ENCODE assay signal across 8 cellular contexts in genomic region chr12:25250744-25251730, GRCh38. TPM values are rescaled to one million over a fixed set of nuclear protein-coding genes. Genes with fewer than 3 reads are reported as not detected.
DNase-seq lines count a peak whose midpoint lies in the region; ATAC-seq, FAIRE-seq and TF ChIP-seq lines count a peak whose summit lies in the region.

Gene KRAS (minus strand): TSS chr12:25250929.

- no peaks in the 10 kb centered on the region for H3K4me1 ChIP-seq in RWPE2 (ENCODE audit: insufficient read depth, poor library complexity, severe bottlenecking)

- H3K36me3 ChIP-seq in RWPE2 (ENCODE audit: low read depth) = no peaks in the 10 kb centered on the region

- peak; percentile 62 for TF ChIP-seq POLR2A in H54 (IDR thresholded peaks at IDR 0.05; ENCODE audit: low read depth, low read length)

- no peak for FAIRE-seq in H54 (lab: Jason Lieb, UNC)

- no peak for TF ChIP-seq CTCF in RWPE2 (IDR thresholded peaks at IDR 0.05; ENCODE audit: poor library complexity, severe bottlenecking)
- TF ChIP-seq CTCF in natural killer cell (IDR thresholded peaks at IDR 0.05) = no peak

- peaks cover 22% of the 10 kb centered on the region for H3K4me1 Mint-ChIP-seq in activated T-helper 2 cell treated with anti-CD3 and anti-CD28 coated beads, Interferon-gamma antibody, Interleukin-2, Interleukin-4, amounts not matched to agents 10 μg/mL and 5 μg/mL and 100 μg/mL, durations not matched to agents 14 hours and 24 hours and 36 hours (ENCODE audit: low read depth)
- H3K4me1 Mint-ChIP-seq in natural killer cell = peaks cover 21 to 38% of the 10 kb centered on the region in 2 donors

- H3K27ac ChIP-seq in RWPE2 (ENCODE audit: poor library complexity, severe bottlenecking) = peak within 1 kb of the TSS; percentile 36

- DNase-seq in EL (peak; percentile 97), H54 (ENCODE audit: insufficient read length, low spot score) (peak; percentile 77), LoVo (ENCODE audit: low spot score) (peak; percentile 99), RWPE2 (ENCODE audit: low spot score) (peak; percentile 85), fibroblast of peridontal ligament (ENCODE audit: extremely low read depth) (peak; percentile 97), natural killer cell (peak; percentile 87)
- peak; percentile 88 for DNase-seq in activated T-helper 2 cell treated with anti-CD3 and anti-CD28 coated beads, Interferon-gamma antibody, Interleukin-2, Interleukin-4, amounts not matched to agents 10 μg/mL and 5 μg/mL and 100 μg/mL, durations not matched to agents 14 hours and 24 hours and 36 hours (ENCODE audit: low spot score)
- DNase-seq in stimulated activated naive CD4-positive, alpha-beta T cell (lab: John Stamatoyannopoulos, UW) = peak; percentile 79 to 88 (median 84)

- no peaks in the 10 kb centered on the region for H3K9me3 Mint-ChIP-seq in activated T-helper 2 cell treated with anti-CD3 and anti-CD28 coated beads, Interferon-gamma antibody, Interleukin-2, Interleukin-4, amounts not matched to agents 10 μg/mL and 5 μg/mL and 100 μg/mL, durations not matched to agents 14 hours and 24 hours and 36 hours
- H3K9me3 Mint-ChIP-seq in natural killer cell = no peaks in the 10 kb centered on the region

- H3K36me3 Mint-ChIP-seq in activated T-helper 2 cell treated with anti-CD3 and anti-CD28 coated beads, Interferon-gamma antibody, Interleukin-2, Interleukin-4, amounts not matched to agents 10 μg/mL and 5 μg/mL and 100 μg/mL, durations not matched to agents 14 hours and 24 hours and 36 hours (ENCODE audit: low read depth) = peaks cover 17% of the 10 kb centered on the region
- no peaks in the 10 kb centered on the region for H3K36me3 Mint-ChIP-seq in natural killer cell

- ATAC-seq in RWPE2 (ENCODE audit: low read depth) (peak; percentile 89), natural killer cell (peak; percentile 86 to 96 (median 87))

- peak within 1 kb of the TSS; percentile 71 for H3K4me3 ChIP-seq in RWPE2 (ENCODE audit: severe bottlenecking)

- no peaks in the 10 kb centered on the region for H3K9me3 ChIP-seq in RWPE2 (ENCODE audit: severe bottlenecking)

- peak within 1 kb of the TSS; percentile 93 for H3K27ac Mint-ChIP-seq in activated T-helper 2 cell treated with anti-CD3 and anti-CD28 coated beads, Interferon-gamma antibody, Interleukin-2, Interleukin-4, amounts not matched to agents 10 μg/mL and 5 μg/mL and 100 μg/mL, durations not matched to agents 14 hours and 24 hours and 36 hours
- peak within 1 kb of the TSS; percentile 85 to 93 for H3K27ac Mint-ChIP-seq in natural killer cell

- H3K4me3 Mint-ChIP-seq in activated T-helper 2 cell treated with anti-CD3 and anti-CD28 coated beads, Interferon-gamma antibody, Interleukin-2, Interleukin-4, amounts not matched to agents 10 μg/mL and 5 μg/mL and 100 μg/mL, durations not matched to agents 14 hours and 24 hours and 36 hours (ENCODE audit: low read depth) = peak within 1 kb of the TSS; percentile 90
- H3K4me3 Mint-ChIP-seq in natural killer cell = peak within 1 kb of the TSS; percentile 93

- H3K27me3 Mint-ChIP-seq in activated T-helper 2 cell treated with anti-CD3 and anti-CD28 coated beads, Interferon-gamma antibody, Interleukin-2, Interleukin-4, amounts not matched to agents 10 μg/mL and 5 μg/mL and 100 μg/mL, durations not matched to agents 14 hours and 24 hours and 36 hours (ENCODE audit: low read depth) = peaks cover 16% of the 10 kb centered on the region
- H3K27me3 Mint-ChIP-seq in natural killer cell (ENCODE audit: low read depth in 2 of 2) = no peaks in the 10 kb centered on the region

- intact Hi-C loops in activated T-helper 2 cell treated with anti-CD3 and anti-CD28 coated beads, Interferon-gamma antibody, Interleukin-2, Interleukin-4, amounts not matched to agents 10 μg/mL and 5 μg/mL and 100 μg/mL, durations not matched to agents 14 hours and 24 hours and 36 hours (cut with micrococcal nuclease) = loop anchor here (1.0 to 2.0 kb wide), 3 partner anchors 56 to 198 kb away; partner anchors contain the start of genes DNAI7 and ETFRF1
- intact Hi-C loops in natural killer cell (cut with micrococcal nuclease) = loop anchor here (1.0 to 5.0 kb wide), 4 partner anchors 10 to 199 kb away; partner anchors contain the start of genes DNAI7 and ETFRF1

- H3K27me3 ChIP-seq in RWPE2 (ENCODE audit: insufficient read depth, poor library complexity, severe bottlenecking) = no peaks in the 10 kb centered on the region

RNA-seq across cellular contexts. Expression of gene KRAS, which starts in this region (rescaled TPM):
- 25.2 TPM in 2 replicates for total RNA-seq in activated T-helper 2 cell treated with anti-CD3 and anti-CD28 coated beads, Interferon-gamma antibody, Interleukin-2, Interleukin-4, amounts not matched to agents 10 μg/mL and 5 μg/mL and 100 μg/mL, durations not matched to agents 14 hours and 24 hours and 36 hours
- total RNA-seq in natural killer cell = 10 to 100 TPM; 33.3 to 39.6 (median 35.7) TPM

Comparison
In these comparisons a context has a peak if more than half of its experiments do, and no peak if none do; other contexts are left out.
1. Peak in every context shown above with its lines: DNase-seq, ATAC-seq, H3K4me3 ChIP-seq and H3K27ac ChIP-seq.